In genomic region chr12:131928765-131929529, GRCh38 we compare ENCODE assay signal across 8 cellular contexts. TPM values are rescaled to one million over a fixed set of nuclear protein-coding genes. Genes with fewer than 3 reads are reported as not detected.
DNase-seq lines count a peak whose midpoint lies in the region; ATAC-seq and TF ChIP-seq lines count a peak whose summit lies in the region.

Gene PUS1, plus strand, starts transcription at chr12:131929276. Its CDS starts 447 bp downstream, at chr12:131929723.

- H3K36me3 ChIP-seq in osteoblast (ENCODE audit: insufficient read depth, low read length), result peaks cover 29% of the 10 kb centered on the region
- H3K36me3 ChIP-seq in thoracic aorta, result peaks cover 20% of the 10 kb centered on the region

- H3K27ac ChIP-seq in osteoblast (ENCODE audit: low read depth, low read length) (peak within 1 kb of the TSS; percentile 75), thoracic aorta (peak within 1 kb of the TSS; percentile 63 to 75)

- no peaks in the 10 kb centered on the region for H3K9me3 ChIP-seq in osteoblast (ENCODE audit: low read depth, low read length)
- no peaks in the 10 kb centered on the region for H3K9me3 ChIP-seq in thoracic aorta

- H2AFZ ChIP-seq in osteoblast (ENCODE audit: low read length), result peak within 1 kb of the TSS; percentile 78

- H3K9me3 Mint-ChIP-seq in activated naive CD4-positive, alpha-beta T cell treated with anti-CD3 and anti-CD28 coated beads, Interleukin-2, amount 50 U/mL, for 72 hours, result no peaks in the 10 kb centered on the region

- H3K4me2 ChIP-seq in osteoblast (ENCODE audit: insufficient read depth, low read length), result peak within 1 kb of the TSS; percentile 88

- peaks cover 7% of the 10 kb centered on the region for H4K20me1 ChIP-seq in osteoblast (ENCODE audit: insufficient read depth, low read length)

- peaks cover 28% of the 10 kb centered on the region for H3K79me2 ChIP-seq in osteoblast (ENCODE audit: insufficient read depth, low read length)

- TF ChIP-seq CTCF in osteoblast (IDR thresholded peaks at IDR 0.05; ENCODE audit: extremely low read depth, low read depth, low read length), result no peak
- no peak for TF ChIP-seq CTCF in thoracic aorta (IDR thresholded peaks at IDR 0.05)

- DNase-seq in NCI-H1092 (lab: John Stamatoyannopoulos, UW) (peak; percentile 88), SKM-1 (lab: John Stamatoyannopoulos, UW; ENCODE audit: unreplicated experiment) (peak; percentile 50), glomerular visceral epithelial cell (ENCODE audit: extremely low spot score) (peak; percentile 95), osteoblast (ENCODE audit: insufficient read length, low spot score, missing footprints) (peak; percentile 100), thoracic aorta (ENCODE audit: low spot score) (peak; percentile 74)
- peak; percentile 91 to 94 for DNase-seq in activated naive CD4-positive, alpha-beta T cell treated with anti-CD3 and anti-CD28 coated beads, Interleukin-2, amount 50 U/mL, for 72 hours (ENCODE audit: low spot score in 2 of 2)

- peak within 1 kb of the TSS; percentile 91 to 99 for H3K27ac Mint-ChIP-seq in activated naive CD4-positive, alpha-beta T cell treated with anti-CD3 and anti-CD28 coated beads, Interleukin-2, amount 50 U/mL, for 72 hours

- H3K4me1 ChIP-seq in osteoblast (ENCODE audit: insufficient read depth, low read length) (peaks cover 9% of the 10 kb centered on the region), thoracic aorta (ENCODE audit: control insufficient read depth in 1 of 2, low read depth in 2 of 2) (peaks cover 2 to 14% of the 10 kb centered on the region in 2 donors)

- peak within 1 kb of the TSS; percentile 94 for H3K4me3 ChIP-seq in GM08714 (ENCODE audit: low read length)
- peak within 1 kb of the TSS; percentile 93 for H3K4me3 ChIP-seq in osteoblast (ENCODE audit: insufficient read depth, low read length)
- peak within 1 kb of the TSS; percentile 95 for H3K4me3 ChIP-seq in thoracic aorta

- no peaks in the 10 kb centered on the region for H3K27me3 ChIP-seq in osteoblast (ENCODE audit: insufficient read depth, low read length)
- H3K27me3 ChIP-seq in thoracic aorta (replicated peaks; ENCODE audit: insufficient read depth), result no peaks in the 10 kb centered on the region

- H3K36me3 Mint-ChIP-seq in activated naive CD4-positive, alpha-beta T cell treated with anti-CD3 and anti-CD28 coated beads, Interleukin-2, amount 50 U/mL, for 72 hours, result peaks cover 19 to 31% of the 10 kb centered on the region in 2 donors

- peak; percentile 63 for ATAC-seq in HG02588 (IDR thresholded peaks at IDR 0.05; ENCODE audit: unreplicated experiment)
- peak; percentile 88 to 89 for ATAC-seq in activated naive CD4-positive, alpha-beta T cell treated with anti-CD3 and anti-CD28 coated beads, Interleukin-2, amount 50 U/mL, for 72 hours
- ATAC-seq in thoracic aorta (ENCODE audit: insufficient number of reproducible peaks, low FRiP score, low read depth), result peak; percentile 88

RNA-seq across cellular contexts. Expression of gene PUS1, which starts in this region (rescaled TPM):
- total RNA-seq in activated naive CD4-positive, alpha-beta T cell treated with anti-CD3 and anti-CD28 coated beads, Interleukin-2, amount 50 U/mL, for 72 hours, result 10 to 100 TPM; 16.6 to 49.9 TPM
- total RNA-seq in osteoblast (6.5 and 7.6 TPM in 2 replicates), thoracic aorta (10 to 100 TPM in 1 of 2 donors, 1 to 10 TPM in 1; 5.8 to 31.7 TPM)

Comparison
In these comparisons a context has a peak if more than half of its experiments do, and no peak if none do; other contexts are left out.
1. Peak in every context shown above with its lines: DNase-seq, ATAC-seq, H3K4me3 ChIP-seq and H3K27ac ChIP-seq.
2. DNase-seq: peak in every context shown above with its lines; median percentile 100 in osteoblast; 95 in glomerular visceral epithelial cell; 92 in activated naive CD4-positive, alpha-beta T cell treated with anti-CD3 and anti-CD28 coated beads, Interleukin-2, amount 50 U/mL, for 72 hours; 88 in NCI-H1092; 74 in thoracic aorta; 50 in SKM-1.